In the genomic region with DNA sequence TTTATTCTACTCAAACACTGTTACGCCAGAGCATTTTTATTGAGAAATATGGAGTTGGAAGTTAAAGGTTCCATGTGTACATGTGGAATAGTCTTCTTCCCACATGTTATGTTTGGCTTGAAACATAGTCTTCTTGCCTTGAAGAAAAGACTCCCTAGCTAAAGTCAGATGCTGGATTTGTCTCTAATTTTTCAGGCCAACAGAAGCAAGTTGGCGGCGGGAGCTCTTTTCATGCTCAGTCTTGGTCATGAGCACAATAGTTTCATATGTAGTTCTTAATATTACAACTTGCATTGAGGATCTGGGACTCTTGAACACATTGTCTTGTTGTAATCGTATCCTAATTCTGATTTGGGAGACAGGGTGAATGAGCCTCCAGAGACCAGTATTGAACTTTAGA, we compare ENCODE assay signal across 17 cellular contexts.
"Had no signal": no experiment of that assay in that cellular context is flagged by ENCODE, and none has a peak within 500 bp of the region (broad histone marks: within the 10 kb centered on the region; RNA-seq: fewer than 3 reads in every experiment).

No MANE protein-coding gene starts in this region.

- DNase-seq: activated B cell treated with CpG ODN at 0.5 μM for 24 hours; activated CD4-positive, alpha-beta T cell treated with anti-CD3 and anti-CD28 coated beads, Interleukin-2, amount 10 ng/mL, durations not matched to agents 24 days and 14 days; activated CD8-positive, alpha-beta memory T cell treated with anti-CD3 and anti-CD28 coated beads, Interleukin-2, amount 50 U/mL, for 4 hours; activated CD8-positive, alpha-beta T cell treated with anti-CD3 and anti-CD28 coated beads, Interleukin-2, amount 10 ng/mL, durations not matched to agents 7 days and 5 days; activated effector memory CD4-positive, alpha-beta T cell treated with anti-CD3 and anti-CD28 coated beads, Interleukin-2, amount 50 U/mL, for 16 hours; activated T-cell treated with anti-CD3 and anti-CD28 coated beads, Interleukin-2, amount 50 U/mL, for 48 hours; effector CD8-positive, alpha-beta T cell; stimulated activated CD4-positive, alpha-beta T cell treated with anti-CD3 and anti-CD28 coated beads, Interleukin-2, amount 100 ng/mL, for 48 hours; substantia nigra; SW 1271 had no signal

- H3K27ac Mint-ChIP-seq: activated B cell treated with CpG ODN at 0.5 μM for 24 hours; activated CD4-positive, alpha-beta T cell treated with anti-CD3 and anti-CD28 coated beads, Interleukin-2, amount 10 ng/mL, durations not matched to agents 24 days and 14 days; activated CD8-positive, alpha-beta T cell treated with anti-CD3 and anti-CD28 coated beads, Interleukin-2, amount 10 ng/mL, durations not matched to agents 7 days and 5 days; activated naive CD4-positive, alpha-beta T cell treated with anti-CD3 and anti-CD28 coated beads, Interleukin-2, amount 50 U/mL, for 72 hours; stimulated activated memory B cell treated with anti-CD40 and anti-IgM and Interleukin-4, amounts not matched to agents 10 μg/mL and 1 μg/mL and 100 μg/mL, for 72 hours; type B pancreatic cell had no signal

- FAIRE-seq: keratinocyte had no signal

- H3K4me2 ChIP-seq: hepatocyte had no signal

- H3K27me3 Mint-ChIP-seq: activated B cell treated with CpG ODN at 0.5 μM for 24 hours; central memory CD8-positive, alpha-beta T cell; stimulated activated memory B cell treated with anti-CD40 and anti-IgM and Interleukin-4, amounts not matched to agents 10 μg/mL and 1 μg/mL and 100 μg/mL, for 72 hours; type B pancreatic cell had no signal

- H3K4me3 Mint-ChIP-seq: activated B cell treated with CpG ODN at 0.5 μM for 24 hours; activated CD4-positive, alpha-beta T cell treated with anti-CD3 and anti-CD28 coated beads, Interleukin-2, amount 10 ng/mL, durations not matched to agents 24 days and 14 days; activated CD8-positive, alpha-beta T cell treated with anti-CD3 and anti-CD28 coated beads, Interleukin-2, amount 10 ng/mL, durations not matched to agents 7 days and 5 days; brain; central memory CD8-positive, alpha-beta T cell; stimulated activated memory B cell treated with anti-CD40 and anti-IgM and Interleukin-4, amounts not matched to agents 10 μg/mL and 1 μg/mL and 100 μg/mL, for 72 hours; type B pancreatic cell had no signal

- H3K4me1 Mint-ChIP-seq: activated B cell treated with CpG ODN at 0.5 μM for 24 hours; activated CD4-positive, alpha-beta T cell treated with anti-CD3 and anti-CD28 coated beads, Interleukin-2, amount 10 ng/mL, durations not matched to agents 24 days and 14 days; stimulated activated memory B cell treated with anti-CD40 and anti-IgM and Interleukin-4, amounts not matched to agents 10 μg/mL and 1 μg/mL and 100 μg/mL, for 72 hours had no signal

- H3K9me3 Mint-ChIP-seq: central memory CD8-positive, alpha-beta T cell; stimulated activated memory B cell treated with anti-CD40 and anti-IgM and Interleukin-4, amounts not matched to agents 10 μg/mL and 1 μg/mL and 100 μg/mL, for 72 hours; type B pancreatic cell had no signal

- H3K4me3 ChIP-seq: hepatocyte had no signal

- H3K27me3 ChIP-seq: hepatocyte had no signal

- ATAC-seq: activated CD8-positive, alpha-beta T cell treated with anti-CD3 and anti-CD28 coated beads, Interleukin-2, amount 10 ng/mL, durations not matched to agents 7 days and 5 days; activated naive CD4-positive, alpha-beta T cell treated with anti-CD3 and anti-CD28 coated beads, Interleukin-2, amount 50 U/mL, for 72 hours; stimulated activated memory B cell treated with anti-CD40 and anti-IgM and Interleukin-4, amounts not matched to agents 10 μg/mL and 1 μg/mL and 100 μg/mL, for 72 hours had no signal

- H2AFZ ChIP-seq: hepatocyte had no signal

- H3K27ac ChIP-seq: hepatocyte had no signal
